1 cellular context compared by ENCODE assay signal in the genomic region with DNA sequence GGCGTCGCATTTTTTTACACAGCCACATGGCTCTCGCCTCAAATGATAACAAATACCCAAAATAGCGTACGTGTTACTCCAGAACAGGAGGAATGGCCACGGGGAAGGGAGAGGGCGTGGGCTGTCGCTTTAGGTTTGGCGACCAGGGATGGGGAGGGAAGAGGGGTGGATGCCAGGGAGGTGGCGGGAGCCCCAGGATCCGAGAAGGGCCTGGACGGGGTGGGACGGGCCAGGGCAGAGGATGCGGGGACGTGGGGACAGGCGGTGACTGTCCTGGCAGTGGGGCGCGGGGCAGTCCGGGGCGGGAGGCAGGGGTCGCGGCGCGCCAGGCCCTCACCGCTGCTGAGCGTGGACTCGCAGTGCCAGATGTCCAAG.
TF ChIP-seq lines count a peak whose summit lies in the region.

No MANE protein-coding gene starts in this region.

TF ChIP-seq in SK-N-SH, 30 proteins besides CTCF, POLR2A, EP300 and RAD21 (continued from another document):
- TF ChIP-seq, protein P1, sequence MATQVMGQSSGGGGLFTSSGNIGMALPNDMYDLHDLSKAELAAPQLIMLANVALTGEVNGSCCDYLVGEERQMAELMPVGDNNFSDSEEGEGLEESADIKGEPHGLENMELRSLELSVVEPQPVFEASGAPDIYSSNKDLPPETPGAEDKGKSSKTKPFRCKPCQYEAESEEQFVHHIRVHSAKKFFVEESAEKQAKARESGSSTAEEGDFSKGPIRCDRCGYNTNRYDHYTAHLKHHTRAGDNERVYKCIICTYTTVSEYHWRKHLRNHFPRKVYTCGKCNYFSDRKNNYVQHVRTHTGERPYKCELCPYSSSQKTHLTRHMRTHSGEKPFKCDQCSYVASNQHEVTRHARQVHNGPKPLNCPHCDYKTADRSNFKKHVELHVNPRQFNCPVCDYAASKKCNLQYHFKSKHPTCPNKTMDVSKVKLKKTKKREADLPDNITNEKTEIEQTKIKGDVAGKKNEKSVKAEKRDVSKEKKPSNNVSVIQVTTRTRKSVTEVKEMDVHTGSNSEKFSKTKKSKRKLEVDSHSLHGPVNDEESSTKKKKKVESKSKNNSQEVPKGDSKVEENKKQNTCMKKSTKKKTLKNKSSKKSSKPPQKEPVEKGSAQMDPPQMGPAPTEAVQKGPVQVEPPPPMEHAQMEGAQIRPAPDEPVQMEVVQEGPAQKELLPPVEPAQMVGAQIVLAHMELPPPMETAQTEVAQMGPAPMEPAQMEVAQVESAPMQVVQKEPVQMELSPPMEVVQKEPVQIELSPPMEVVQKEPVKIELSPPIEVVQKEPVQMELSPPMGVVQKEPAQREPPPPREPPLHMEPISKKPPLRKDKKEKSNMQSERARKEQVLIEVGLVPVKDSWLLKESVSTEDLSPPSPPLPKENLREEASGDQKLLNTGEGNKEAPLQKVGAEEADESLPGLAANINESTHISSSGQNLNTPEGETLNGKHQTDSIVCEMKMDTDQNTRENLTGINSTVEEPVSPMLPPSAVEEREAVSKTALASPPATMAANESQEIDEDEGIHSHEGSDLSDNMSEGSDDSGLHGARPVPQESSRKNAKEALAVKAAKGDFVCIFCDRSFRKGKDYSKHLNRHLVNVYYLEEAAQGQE (IDR thresholded peaks at IDR 0.05; ENCODE audit: low read depth, low read length), result no peak
- TF ChIP-seq ELF1 (IDR thresholded peaks at IDR 0.05) (no peak), RFX5 (IDR thresholded peaks at IDR 0.05; ENCODE audit: low read length) (no peak), GATA2 (CRISPR knock-in tag; IDR thresholded peaks at IDR 0.05) (no peak), SMC3 (IDR thresholded peaks at IDR 0.05; ENCODE audit: low read depth, low read length) (no peak), FOXJ3 (CRISPR knock-in tag; IDR thresholded peaks at IDR 0.05) (no peak), POLR2AphosphoS5 (IDR thresholded peaks at IDR 0.05; ENCODE audit: low read depth, low read length) (no peak)
- TF ChIP-seq, protein P2, sequence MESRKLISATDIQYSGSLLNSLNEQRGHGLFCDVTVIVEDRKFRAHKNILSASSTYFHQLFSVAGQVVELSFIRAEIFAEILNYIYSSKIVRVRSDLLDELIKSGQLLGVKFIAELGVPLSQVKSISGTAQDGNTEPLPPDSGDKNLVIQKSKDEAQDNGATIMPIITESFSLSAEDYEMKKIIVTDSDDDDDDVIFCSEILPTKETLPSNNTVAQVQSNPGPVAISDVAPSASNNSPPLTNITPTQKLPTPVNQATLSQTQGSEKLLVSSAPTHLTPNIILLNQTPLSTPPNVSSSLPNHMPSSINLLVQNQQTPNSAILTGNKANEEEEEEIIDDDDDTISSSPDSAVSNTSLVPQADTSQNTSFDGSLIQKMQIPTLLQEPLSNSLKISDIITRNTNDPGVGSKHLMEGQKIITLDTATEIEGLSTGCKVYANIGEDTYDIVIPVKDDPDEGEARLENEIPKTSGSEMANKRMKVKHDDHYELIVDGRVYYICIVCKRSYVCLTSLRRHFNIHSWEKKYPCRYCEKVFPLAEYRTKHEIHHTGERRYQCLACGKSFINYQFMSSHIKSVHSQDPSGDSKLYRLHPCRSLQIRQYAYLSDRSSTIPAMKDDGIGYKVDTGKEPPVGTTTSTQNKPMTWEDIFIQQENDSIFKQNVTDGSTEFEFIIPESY (IDR thresholded peaks at IDR 0.05; ENCODE audit: borderline replicate concordance, low read depth), result no peak
